8 cellular contexts compared by ENCODE assay signal in the genomic region with DNA sequence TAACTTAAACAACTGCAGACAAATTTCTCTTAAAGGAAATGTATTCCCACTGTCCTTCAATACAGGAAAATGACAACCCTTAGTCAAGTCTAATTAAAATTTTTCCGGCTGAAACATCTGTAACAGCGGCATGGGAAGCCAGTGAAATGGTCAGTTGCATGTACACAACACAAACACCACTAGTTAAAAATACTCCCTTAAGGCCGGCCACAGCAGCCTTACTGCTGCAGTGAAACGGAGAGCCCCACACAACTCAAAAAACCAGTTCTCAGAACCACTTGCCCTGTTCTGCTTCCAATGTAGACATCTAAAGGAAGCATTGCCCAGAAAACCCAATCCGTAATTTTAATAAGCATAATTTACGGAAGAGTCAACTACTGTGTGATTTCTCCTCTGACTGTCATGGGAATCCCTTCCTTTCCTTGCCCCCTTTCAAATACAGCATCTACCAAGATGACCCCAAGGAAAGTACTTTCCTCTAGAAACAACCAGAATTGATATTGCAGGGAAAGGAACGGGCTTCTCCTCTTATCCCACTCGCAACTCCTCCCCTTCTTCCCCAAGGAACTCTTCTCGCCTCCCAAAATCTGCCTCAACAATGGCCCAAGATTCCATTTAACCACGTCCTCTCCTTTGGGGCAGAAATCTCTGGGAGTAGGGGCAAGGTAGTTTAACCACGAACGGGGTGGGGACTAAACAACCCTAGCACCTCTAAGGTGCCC. TPM values are rescaled to one million over a fixed set of nuclear protein-coding genes. Genes with fewer than 3 reads are reported as not detected.
DNase-seq lines count a peak whose midpoint lies in the region; ATAC-seq and TF ChIP-seq lines count a peak whose summit lies in the region.

No MANE protein-coding gene starts in this region.

- peak overlapping the region; percentile 66 to 89 (median 80) for H3K27ac ChIP-seq in Peyer's patch
- H3K27ac ChIP-seq in parathyroid adenoma: peak overlapping the region; percentile 19

- H3K9ac ChIP-seq in parathyroid adenoma: no peak overlapping the region

- no peak for DNase-seq in Calu3
- DNase-seq in Peyer's patch: no peak
- DNase-seq in fibroblast of peridontal ligament (ENCODE audit: extremely low read depth): peak; percentile 45
- DNase-seq in stimulated activated CD4-positive, alpha-beta T cell treated with anti-CD3 and anti-CD28 coated beads, Interleukin-15, amount 100 ng/mL, for 24 hours: no peak
- no peak for DNase-seq in AML-193 (lab: John Stamatoyannopoulos, UW)
- DNase-seq in DMS 273 (lab: John Stamatoyannopoulos, UW; ENCODE audit: unreplicated experiment): no peak

- H2AFZ ChIP-seq in parathyroid adenoma: peak overlapping the region; percentile 46

- peak overlapping the region; percentile 58 for H3K4me3 Mint-ChIP-seq in Calu3 (ENCODE audit: low read depth, unreplicated experiment)

- TF ChIP-seq CTCF in Calu3 (IDR thresholded peaks at IDR 0.05; ENCODE audit: unreplicated experiment): no peak
- no peak for TF ChIP-seq CTCF in Peyer's patch (IDR thresholded peaks at IDR 0.05)
- no peak for TF ChIP-seq CTCF in parathyroid adenoma (IDR thresholded peaks at IDR 0.05)

- no peak overlapping the region for H3K4me2 ChIP-seq in parathyroid adenoma (ENCODE audit: low read length)

- peaks cover 0 to 8% (median 3%) of the 10 kb centered on the region in 4 donors for H3K4me1 ChIP-seq in Peyer's patch
- no peaks in the 10 kb centered on the region for H3K4me1 ChIP-seq in parathyroid adenoma

- H3K27ac Mint-ChIP-seq in Calu3 (ENCODE audit: unreplicated experiment): no peak overlapping the region

- CTCF ChIA-PET in Calu3 (lab: Charles Lee): no interaction called here

- no peaks in the 10 kb centered on the region for H3K79me2 ChIP-seq in parathyroid adenoma

- H3K9me3 ChIP-seq in Peyer's patch (no peaks in the 10 kb centered on the region), parathyroid adenoma (ENCODE audit: control insufficient read depth, low read length) (no peaks in the 10 kb centered on the region)

- H3K36me3 Mint-ChIP-seq in Calu3 (ENCODE audit: insufficient read depth, unreplicated experiment): peaks cover 8% of the 10 kb centered on the region

- BruUV-seq in Calu3 (replicated peaks; lab: Mats Ljungman, UMichigan): no TSS peak

- H3K36me3 ChIP-seq in Peyer's patch: no peaks in the 10 kb centered on the region
- H3K36me3 ChIP-seq in parathyroid adenoma (ENCODE audit: control insufficient read depth, insufficient read depth, low read length): no peaks in the 10 kb centered on the region

- intact Hi-C loops in Calu3 (cut with micrococcal nuclease; ENCODE audit: unreplicated experiment): loop anchor here (5.0 to 10.0 kb wide), 2 partner anchors 161 to 267 kb away; no protein-coding TSS in a partner anchor

- TF ChIP-seq POLR2A in Peyer's patch (IDR thresholded peaks at IDR 0.05): no peak

- no peak for ATAC-seq in GM21360 (IDR thresholded peaks at IDR 0.05; ENCODE audit: unreplicated experiment)

- H3K9me3 Mint-ChIP-seq in Calu3 (ENCODE audit: low read depth, unreplicated experiment): no peaks in the 10 kb centered on the region

- peaks cover 35% of the 10 kb centered on the region for H3K27me3 Mint-ChIP-seq in Calu3 (ENCODE audit: unreplicated experiment)

- H3K4me1 Mint-ChIP-seq in Calu3 (ENCODE audit: low read depth, unreplicated experiment): no peaks in the 10 kb centered on the region

- peak overlapping the region; percentile 39 to 64 (median 55) for H3K4me3 ChIP-seq in Peyer's patch
- H3K4me3 ChIP-seq in parathyroid adenoma (ENCODE audit: low read depth, low read length): peak overlapping the region; percentile 34

- no peaks in the 10 kb centered on the region for H3K27me3 ChIP-seq in Peyer's patch
- H3K27me3 ChIP-seq in parathyroid adenoma (ENCODE audit: control insufficient read depth, insufficient read depth, low read length): no peaks in the 10 kb centered on the region

RNA-seq across cellular contexts. Expression of a gene that starts 1.6 kb away (rescaled TPM):
- total RNA-seq in Calu3 (2022): 0.93 and 1.1 TPM in 2 replicates
- total RNA-seq in Peyer's patch: 100 to 1,000 TPM in 1 of 4 donors, 10 to 100 TPM in 3; 21.4 to 257 (median 60.9) TPM

Comparison
In these comparisons a context has a peak if more than half of its experiments do, and no peak if none do; other contexts are left out.
1. RNA of a gene that starts 1.6 kb away (total RNA-seq): 21.4 to 257 TPM in Peyer's patch; 0.93 to 1.1 TPM in Calu3; every median in the first group is over 10 times any median in the second.